In genomic region chr2:241641631-241642030, GRCh38 we compare ENCODE assay signal across 20 cellular contexts. TPM values are rescaled to one million over a fixed set of nuclear protein-coding genes. Genes with fewer than 3 reads are reported as not detected.
DNase-seq lines count a peak whose midpoint lies in the region; ATAC-seq, FAIRE-seq and TF ChIP-seq lines count a peak whose summit lies in the region.
"Had no signal": no experiment of that assay in that cellular context is flagged by ENCODE, and none has a peak within 500 bp of the region (broad histone marks: within the 10 kb centered on the region; RNA-seq: fewer than 3 reads in every experiment).

No MANE protein-coding gene starts in this region.

- no peaks in the 10 kb centered on the region for H3K9me3 ChIP-seq in CD4-positive, alpha-beta memory T cell (ENCODE audit: control insufficient read depth in 1 of 2, low read length in 2 of 2)
- no peaks in the 10 kb centered on the region for H3K9me3 ChIP-seq in H1 (ENCODE audit: insufficient read depth in 2 of 2, low read depth in 1 of 2, low read length in 1 of 2)
- H3K9me3 ChIP-seq: esophagus muscularis mucosa, neutrophil, SJCRH30, testis had no signal

- no peaks in the 10 kb centered on the region for H3K9me3 Mint-ChIP-seq in CD4-positive, alpha-beta memory T cell
- H3K9me3 Mint-ChIP-seq in neural crest cell: no peaks in the 10 kb centered on the region
- H3K9me3 Mint-ChIP-seq: central memory CD8-positive, alpha-beta T cell had no signal

- no peak overlapping the region for H2BK15ac ChIP-seq in H1 (ENCODE audit: low read length)
- H2BK15ac ChIP-seq in mesendoderm (replicated peaks; ENCODE audit: low read depth): no peak overlapping the region

- POLR2A ChIA-PET in CD4-positive, alpha-beta memory T cell (lab: Charles Lee; ENCODE audit: partially characterized antibody): interaction anchor here (0.9 kb wide), 1 partner anchor 26 kb away, joined by 4 read pairs; no protein-coding TSS in a partner anchor
- POLR2A ChIA-PET in H1 (lab: Charles Lee; ENCODE audit: partially characterized antibody): interaction anchor here (0.6 to 1.5 kb wide), 5 partner anchors 23 to 60 kb away, joined by 3 to 4 read pairs (median 3); partner anchors contain the start of gene ING5

- no peak overlapping the region for H2BK20ac ChIP-seq in H1 (ENCODE audit: low read length)

- no peak for FAIRE-seq in H1 (lab: Jason Lieb, UNC)

- H2BK5ac ChIP-seq in H1 (ENCODE audit: low read depth, low read length) (no peak overlapping the region), mesendoderm (ENCODE audit: low read length) (no peak overlapping the region)

- peaks cover 0 to 8% of the 10 kb centered on the region in 2 donors for H3K36me3 Mint-ChIP-seq in CD4-positive, alpha-beta memory T cell
- H3K36me3 Mint-ChIP-seq in neural crest cell (ENCODE audit: low read depth): peaks cover 11% of the 10 kb centered on the region

- H3K23me2 ChIP-seq in H1 (ENCODE audit: low read depth, low read length): peaks cover 2% of the 10 kb centered on the region; the same call in 1 of the 2 replicates

- H3K79me2 ChIP-seq in H1 (ENCODE audit: control insufficient read depth in 1 of 2, insufficient read depth in 2 of 2, low read length in 2 of 2) (peaks cover 43 to 84% of the 10 kb centered on the region in 2 experiments), mesendoderm (ENCODE audit: control insufficient read depth, insufficient read depth, low read length) (peaks cover 71% of the 10 kb centered on the region)

- no peak overlapping the region for H3K4me3 ChIP-seq in CD4-positive, alpha-beta memory T cell (ENCODE audit: low read length in 2 of 2)
- no peak overlapping the region for H3K4me3 ChIP-seq in H1 (ENCODE audit: extremely low read depth in 1 of 4, insufficient read depth in 2 of 4, low read depth in 3 of 4, low read length in 4 of 4)
- H3K4me3 ChIP-seq in mesendoderm (ENCODE audit: low read length): no peak overlapping the region
- H3K4me3 ChIP-seq: esophagus muscularis mucosa, SJCRH30, testis had no signal

- H2BK120ac ChIP-seq in H1 (replicated peaks; ENCODE audit: low read depth, low read length) (no peak overlapping the region), mesendoderm (ENCODE audit: low read depth, low read length) (no peak overlapping the region)

- H2BK12ac ChIP-seq in H1 (ENCODE audit: low read depth, low read length): no peak overlapping the region

- H4K8ac ChIP-seq in H1 (ENCODE audit: extremely low read depth, insufficient read depth, low read length): no peak overlapping the region
- no peak overlapping the region for H4K8ac ChIP-seq in mesendoderm (ENCODE audit: low read depth, low read length)

- peaks cover 26% of the 10 kb centered on the region for H3K4me1 ChIP-seq in CD4-positive, alpha-beta memory T cell (ENCODE audit: insufficient read depth, low read length)
- H3K4me1 ChIP-seq in H1 (replicated peaks in 1 of 4; ENCODE audit: control insufficient read depth in 3 of 4, insufficient read depth in 4 of 4, low read length in 3 of 4) (peaks cover 0 to 8% (median 5%) of the 10 kb centered on the region in 4 experiments; a peak in 6 of 7 replicates), mesendoderm (ENCODE audit: control insufficient read depth, low read depth, low read length) (no peaks in the 10 kb centered on the region)

- intact Hi-C loops in CD4-positive, alpha-beta memory T cell (cut with micrococcal nuclease): no loop called here

- no peak for TF ChIP-seq RAD21 in H1 (IDR thresholded peaks at IDR 0.05 in 1 of 2, conservative IDR thresholded peaks at IDR 0.05 in 1 of 2; ENCODE audit: low read depth in 2 of 2, low read length in 2 of 2)

- peak overlapping the region in 4 of 7 donors; percentile 2 to 90 (median 44) for H3K27ac Mint-ChIP-seq in CD4-positive, alpha-beta memory T cell
- peak overlapping the region; percentile 72 for H3K27ac Mint-ChIP-seq in neural crest cell (ENCODE audit: unreplicated experiment)

- no peak for DNase-seq in CD4-positive, alpha-beta memory T cell
- peak; percentile 7 for DNase-seq in OCI-M1 (lab: John Stamatoyannopoulos, UW)
- no peak for DNase-seq in H1 (ENCODE audit: low read depth in 1 of 2, low spot score in 2 of 2)
- no peak for DNase-seq in neural crest cell (ENCODE audit: low read depth, low spot score)
- DNase-seq in mesendoderm: no peak
- DNase-seq in omental fat pad (ENCODE audit: low spot score): no peak
- DNase-seq: activated CD4-positive, CD25-positive, alpha-beta regulatory T cell; activated effector memory CD4-positive, alpha-beta T cell treated with Interleukin-2 at 50 U/mL for 16 hours; amniotic stem cell; NCI-H1436 treated with DMSO at 0.1 percent for 48 hours; NCI-H2171 treated with DMSO at 0.1 percent for 48 hours; NCI-H82; PC-3; SJCRH30; stimulated activated CD4-positive, alpha-beta T cell treated with anti-CD3 and anti-CD28 coated beads, Interleukin-12 subunit alpha, Interleukin-12 subunit beta, amount 100 ng/mL, for 4 hours; testis had no signal

- peaks cover 29% of the 10 kb centered on the region for H3K79me1 ChIP-seq in H1 (ENCODE audit: low read depth, low read length)
- H3K79me1 ChIP-seq in mesendoderm (ENCODE audit: low read length): peaks cover 29% of the 10 kb centered on the region

- no peak overlapping the region for H3K14ac ChIP-seq in H1 (ENCODE audit: insufficient read length)

- no peak overlapping the region for H2AK5ac ChIP-seq in H1 (ENCODE audit: low read depth, low read length)
- no peak overlapping the region for H2AK5ac ChIP-seq in mesendoderm (ENCODE audit: low read length)

- H3K4ac ChIP-seq in H1 (replicated peaks; ENCODE audit: insufficient read length, low read depth, low read length) (no peak overlapping the region), mesendoderm (ENCODE audit: low read depth, low read length) (no peak overlapping the region)

- H4K5ac ChIP-seq in H1 (ENCODE audit: insufficient read length, low read depth, low read length): no peak overlapping the region
- H4K5ac ChIP-seq in mesendoderm (ENCODE audit: low read length): no peak overlapping the region

- ATAC-seq in HG02610 (IDR thresholded peaks at IDR 0.05; ENCODE audit: unreplicated experiment) (no peak), omental fat pad (ENCODE audit: low FRiP score) (no peak)
- ATAC-seq: PC-3 had no signal

- H3K18ac ChIP-seq in H1 (ENCODE audit: extremely low read depth, low read length) (no peak overlapping the region), mesendoderm (ENCODE audit: low read length) (no peak overlapping the region)

- 69% methylated on average over 2 of the region's 2 CpGs; no CpG with 5 or more reads in 1 of the 2 experiments for WGBS in H1 (ENCODE audit: extremely low coverage in 1 of 2, insufficient coverage in 1 of 2, insufficient read length in 1 of 2, insufficient replicate concordance in 2 of 2, low coverage in 1 of 2, low lambda C conversion rate in 2 of 2, missing lambda C conversion rate in 1 of 2), 2 experiments
- WGBS in mesendoderm (ENCODE audit: extremely low coverage, insufficient coverage, low lambda C conversion rate): no CpG with 5 or more reads among the region's 2 CpGs

- CTCF ChIA-PET in CD4-positive, alpha-beta memory T cell (lab: Charles Lee; ENCODE audit: partially characterized antibody): interaction anchor here (1.1 to 1.3 kb wide), 3 partner anchors 17 to 54 kb away, joined by 3 to 4 read pairs (median 3); partner anchors contain the start of gene DTYMK
- CTCF ChIA-PET in H1 (lab: Charles Lee; ENCODE audit: partially characterized antibody): interaction anchor here (0.7 to 2.5 kb wide), 3 partner anchors 17 to 470 kb away, joined by 3 to 9 read pairs (median 7); no protein-coding TSS in a partner anchor

- no peak overlapping the region for H2AFZ ChIP-seq in H1 (ENCODE audit: low read length)

- peak overlapping the region; percentile 10 for H4K91ac ChIP-seq in H1 (replicated peaks; ENCODE audit: insufficient read length, low read length)

- H3K4me1 Mint-ChIP-seq in CD4-positive, alpha-beta memory T cell: peaks cover 33 to 64% (median 44%) of the 10 kb centered on the region in 4 donors
- peaks cover 39% of the 10 kb centered on the region for H3K4me1 Mint-ChIP-seq in neural crest cell

- H3K27me3 Mint-ChIP-seq in CD4-positive, alpha-beta memory T cell: no peaks in the 10 kb centered on the region
- no peaks in the 10 kb centered on the region for H3K27me3 Mint-ChIP-seq in neural crest cell (ENCODE audit: low read depth)
- H3K27me3 Mint-ChIP-seq: central memory CD8-positive, alpha-beta T cell had no signal

- peaks cover 32 to 45% of the 10 kb centered on the region in 2 experiments for H4K20me1 ChIP-seq in H1 (replicated peaks in 1 of 2; ENCODE audit: control insufficient read depth in 1 of 2, insufficient read depth in 2 of 2, low read length in 2 of 2)

- no peaks in the 10 kb centered on the region for H3K27me3 ChIP-seq in CD4-positive, alpha-beta memory T cell (ENCODE audit: insufficient read depth, low read length)
- H3K27me3 ChIP-seq in H1 (replicated peaks in 1 of 4; ENCODE audit: control insufficient read depth in 3 of 4, extremely low read depth in 1 of 4, insufficient read depth in 3 of 4, low read length in 3 of 4) (no peaks in the 10 kb centered on the region), mesendoderm (ENCODE audit: insufficient read depth, low read length, poor library complexity) (no peaks in the 10 kb centered on the region)
- H3K27me3 ChIP-seq: esophagus muscularis mucosa, neutrophil, SJCRH30, testis had no signal

- no peaks in the 10 kb centered on the region for H3K36me3 ChIP-seq in CD4-positive, alpha-beta memory T cell (ENCODE audit: insufficient read depth, low read length)
- H3K36me3 ChIP-seq in H1 (ENCODE audit: control insufficient read depth in 2 of 4, insufficient read depth in 4 of 4, low read length in 3 of 4) (peaks cover 0 to 9% (median 3%) of the 10 kb centered on the region in 4 experiments; a peak in 4 of 8 replicates), mesendoderm (ENCODE audit: control insufficient read depth, insufficient read depth, low read length) (no peaks in the 10 kb centered on the region)

- no peak overlapping the region for H3K27ac ChIP-seq in CD4-positive, alpha-beta memory T cell (ENCODE audit: low read depth, low read length)
- H3K27ac ChIP-seq in H1 (ENCODE audit: low read depth, low read length): no peak overlapping the region
- H3K27ac ChIP-seq in mesendoderm (ENCODE audit: low read depth, low read length): no peak overlapping the region
- H3K27ac ChIP-seq: neutrophil, SJCRH30, testis had no signal

- no peak overlapping the region for H3K4me3 Mint-ChIP-seq in CD4-positive, alpha-beta memory T cell
- H3K4me3 Mint-ChIP-seq in neural crest cell: peak overlapping the region; percentile 79
- H3K4me3 Mint-ChIP-seq: central memory CD8-positive, alpha-beta T cell had no signal

- no peak overlapping the region; a peak in 1 of 4 replicates for H3K4me2 ChIP-seq in H1 (ENCODE audit: insufficient read depth in 1 of 2, low read depth in 2 of 2, low read length in 2 of 2)
- no peak overlapping the region for H3K4me2 ChIP-seq in mesendoderm (ENCODE audit: low read length)

- TF ChIP-seq CTCF in H1 (IDR thresholded peaks at IDR 0.05; ENCODE audit: control extremely low read depth in 1 of 3, insufficient read depth in 1 of 3, low read depth in 1 of 3, low read length in 3 of 3) (no peak), neural crest cell (conservative IDR thresholded peaks at IDR 0.05) (no peak), omental fat pad (IDR thresholded peaks at IDR 0.05) (no peak)

- H3K9ac ChIP-seq in H1 (replicated peaks in 1 of 4; ENCODE audit: extremely low read depth in 1 of 4, low read depth in 3 of 4, low read length in 3 of 4) (no peak overlapping the region), mesendoderm (ENCODE audit: low read length) (no peak overlapping the region)

- no peak overlapping the region for H3K56ac ChIP-seq in H1 (replicated peaks; ENCODE audit: insufficient read length, low read depth, low read length)
- H3K56ac ChIP-seq in mesendoderm (ENCODE audit: low read length): no peak overlapping the region

- H3K23ac ChIP-seq in H1 (ENCODE audit: insufficient read length) (no peak overlapping the region), mesendoderm (ENCODE audit: low read length) (no peak overlapping the region)

- TF ChIP-seq POLR2A in H1 (IDR thresholded peaks at IDR 0.05; ENCODE audit: control extremely low read depth in 1 of 2, low read depth in 2 of 2, low read length in 2 of 2): no peak

- no peak for TF ChIP-seq EP300 in H1 (IDR thresholded peaks at IDR 0.05; ENCODE audit: borderline replicate concordance in 1 of 2, low read depth in 2 of 2, low read length in 2 of 2)

RNA-seq across cellular contexts. Expression of gene ATG4B, which starts 4.1 kb away (rescaled TPM):
- total RNA-seq in CD4-positive, alpha-beta memory T cell: 10 to 100 TPM; 87.7 to 96.9 TPM
- 10 to 100 TPM; 49.2 to 58.4 TPM for polyA plus RNA-seq in CD4-positive, alpha-beta memory T cell
- 93.7 and 103 TPM in 2 replicates for total RNA-seq in H1 (2021; fragmentation: NEBNext Ultra II Directional; extraction: Animal tissue kit (Norgen Biotek cat#: 25700))
- 155 and 189 TPM in 2 replicates for polyA plus RNA-seq in H1 (2011; rRNA removed)
- polyA plus RNA-seq in H1 (2011; cell fraction: cytosol; rRNA removed): 126 TPM
- 463 TPM for polyA plus RNA-seq in H1 (2011; cell fraction: nucleus; rRNA removed)
- polyA plus RNA-seq in H1 (2012, experiment 1 of 2): 95.7 to 118 TPM (median 113 TPM) in 4 replicates
- polyA plus RNA-seq in H1 (2012, experiment 2 of 2): 126 TPM
- polyA plus RNA-seq in H1 (2013, experiment 1 of 2): 66.7 TPM
- 63.5 TPM for polyA plus RNA-seq in H1 (2013, experiment 2 of 2)
- polyA minus RNA-seq in H1 (2011; rRNA and poly(A)+ RNA removed): 135 and 164 TPM in 2 replicates
- 65.7 TPM for polyA minus RNA-seq in H1 (2011; cell fraction: cytosol; rRNA and poly(A)+ RNA removed)
- polyA minus RNA-seq in H1 (2011; cell fraction: nucleus; rRNA and poly(A)+ RNA removed): 123 TPM
- total RNA-seq in neural crest cell (112 TPM in 2 replicates), omental fat pad (10 to 100 TPM; 40.4 to 67.1 (median 50.3) TPM)
- polyA plus RNA-seq in mesendoderm (2013, experiment 1 of 2): 52.9 TPM
- 53.9 TPM for polyA plus RNA-seq in mesendoderm (2013, experiment 2 of 2)

RNA-seq across cellular contexts. Expression of gene THAP4, which starts 4.7 kb away (rescaled TPM):
- 10 to 100 TPM; 27.8 to 28.2 TPM for total RNA-seq in CD4-positive, alpha-beta memory T cell
- 10 to 100 TPM; 31.7 to 42.9 TPM for polyA plus RNA-seq in CD4-positive, alpha-beta memory T cell
- 78.9 and 82.8 TPM in 2 replicates for total RNA-seq in H1 (2021; fragmentation: NEBNext Ultra II Directional; extraction: Animal tissue kit (Norgen Biotek cat#: 25700))
- 83.6 and 108 TPM in 2 replicates for polyA plus RNA-seq in H1 (2011; rRNA removed)
- polyA plus RNA-seq in H1 (2011; cell fraction: cytosol; rRNA removed): 75.5 TPM
- polyA plus RNA-seq in H1 (2011; cell fraction: nucleus; rRNA removed): 74.2 TPM
- 50.6 to 99.7 TPM (median 95.3 TPM) in 4 replicates for polyA plus RNA-seq in H1 (2012, experiment 1 of 2)
- polyA plus RNA-seq in H1 (2012, experiment 2 of 2): 116 TPM
- polyA plus RNA-seq in H1 (2013, experiment 1 of 2): 77.0 TPM
- 77.2 TPM for polyA plus RNA-seq in H1 (2013, experiment 2 of 2)
- polyA minus RNA-seq in H1 (2011; rRNA and poly(A)+ RNA removed): 43.7 and 48.7 TPM in 2 replicates
- polyA minus RNA-seq in H1 (2011; cell fraction: cytosol; rRNA and poly(A)+ RNA removed): 54.7 TPM
- polyA minus RNA-seq in H1 (2011; cell fraction: nucleus; rRNA and poly(A)+ RNA removed): 25.9 TPM
- 59.1 and 60.9 TPM in 2 replicates for total RNA-seq in neural crest cell
- 74.2 TPM for polyA plus RNA-seq in mesendoderm (2013, experiment 1 of 2)
- 76.2 TPM for polyA plus RNA-seq in mesendoderm (2013, experiment 2 of 2)
- total RNA-seq in omental fat pad: 10 to 100 TPM; 29.5 to 55.1 (median 44.8) TPM

RNA-seq across cellular contexts. Expression of gene DTYMK, which starts 45.0 kb away (rescaled TPM):
- total RNA-seq in CD4-positive, alpha-beta memory T cell: 10 to 100 TPM; 18.8 TPM
- 10 to 100 TPM; 29.4 to 50.3 TPM for polyA plus RNA-seq in CD4-positive, alpha-beta memory T cell
- 69.9 and 70.5 TPM in 2 replicates for total RNA-seq in H1 (2021; fragmentation: NEBNext Ultra II Directional; extraction: Animal tissue kit (Norgen Biotek cat#: 25700))
- polyA plus RNA-seq in H1 (2011; rRNA removed): 58.3 and 82.3 TPM in 2 replicates
- polyA plus RNA-seq in H1 (2011; cell fraction: cytosol; rRNA removed): 74.7 TPM
- polyA plus RNA-seq in H1 (2011; cell fraction: nucleus; rRNA removed): 77.7 TPM
- polyA plus RNA-seq in H1 (2012, experiment 1 of 2): 60.0 to 66.8 TPM (median 63.3 TPM) in 4 replicates
- polyA plus RNA-seq in H1 (2012, experiment 2 of 2): 92.7 TPM
- 60.0 TPM for polyA plus RNA-seq in H1 (2013, experiment 1 of 2)
- polyA plus RNA-seq in H1 (2013, experiment 2 of 2): 59.1 TPM
- polyA minus RNA-seq in H1 (2011; rRNA and poly(A)+ RNA removed): 19.6 and 25.7 TPM in 2 replicates
- polyA minus RNA-seq in H1 (2011; cell fraction: cytosol; rRNA and poly(A)+ RNA removed): 31.5 TPM
- 21.3 TPM for polyA minus RNA-seq in H1 (2011; cell fraction: nucleus; rRNA and poly(A)+ RNA removed)
- total RNA-seq in neural crest cell (98.7 and 108 TPM in 2 replicates), omental fat pad (10 to 100 TPM; 10.3 to 31.7 (median 15.3) TPM)
- 58.2 TPM for polyA plus RNA-seq in mesendoderm (2013, experiment 1 of 2)
- 58.3 TPM for polyA plus RNA-seq in mesendoderm (2013, experiment 2 of 2)
